In the genomic region with DNA sequence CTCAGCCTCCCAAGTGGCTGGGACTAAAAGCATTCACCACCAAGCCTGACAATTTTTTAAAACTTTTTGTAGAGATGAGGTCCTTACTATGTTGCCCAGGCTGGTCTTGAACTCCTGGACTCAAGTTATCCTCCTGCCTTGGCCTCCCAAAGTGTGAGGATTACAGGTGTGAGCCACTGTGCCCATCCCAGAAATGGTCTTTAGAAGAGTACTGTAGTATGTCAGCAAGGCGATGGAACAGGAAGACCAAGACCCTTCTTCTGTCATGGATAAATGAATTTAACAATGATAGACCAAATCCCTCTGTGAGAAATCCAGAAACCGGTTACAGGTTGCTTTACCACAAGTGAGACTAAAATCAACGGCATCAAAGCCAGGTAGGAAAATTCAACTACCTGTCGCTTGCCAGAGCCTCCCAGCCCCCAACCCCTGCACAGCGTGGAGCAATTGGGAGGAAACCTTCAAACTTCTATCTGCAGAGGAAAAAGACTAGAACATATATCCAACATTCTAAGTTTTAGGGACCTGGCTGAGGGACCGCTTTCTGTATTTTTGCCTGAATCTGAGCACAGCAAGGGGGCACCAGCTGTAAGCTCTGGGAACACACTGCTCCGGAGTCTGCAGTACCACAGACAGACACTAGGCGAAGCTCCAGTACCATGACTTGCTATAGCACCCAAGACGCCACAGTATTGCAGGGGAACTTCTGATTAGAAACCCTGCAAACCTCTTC, we compare ENCODE assay signal across 8 cellular contexts. TPM values are rescaled to one million over a fixed set of nuclear protein-coding genes. Genes with fewer than 3 reads are reported as not detected.
DNase-seq lines count a peak whose midpoint lies in the region; ATAC-seq, FAIRE-seq and TF ChIP-seq lines count a peak whose summit lies in the region.

No MANE protein-coding gene starts in this region.

- H3K27ac Mint-ChIP-seq in activated naive CD4-positive, alpha-beta T cell treated with anti-CD3 and anti-CD28 coated beads for 36 hours = no peak overlapping the region

- H3K4me3 ChIP-seq in NB4 (ENCODE audit: low read depth, low read length) (no peak overlapping the region), SK-N-MC (no peak overlapping the region), heart left ventricle (no peak overlapping the region)

- no peak overlapping the region for H3K27ac ChIP-seq in SK-N-MC
- no peak overlapping the region for H3K27ac ChIP-seq in heart left ventricle

- peaks cover 10% of the 10 kb centered on the region for H3K4me1 Mint-ChIP-seq in activated naive CD4-positive, alpha-beta T cell treated with anti-CD3 and anti-CD28 coated beads for 36 hours (ENCODE audit: low read depth)

- peak; percentile 100 for TF ChIP-seq CTCF in NB4 (IDR thresholded peaks at IDR 0.05; ENCODE audit: low read depth, low read length)
- peak; percentile 55 to 87 (median 68) for TF ChIP-seq CTCF in heart left ventricle (IDR thresholded peaks at IDR 0.05)

- H3K27me3 ChIP-seq in heart left ventricle = peaks cover 0 to 17% (median 0%) of the 10 kb centered on the region in 9 donors

- H3K4me3 Mint-ChIP-seq in activated naive CD4-positive, alpha-beta T cell treated with anti-CD3 and anti-CD28 coated beads for 36 hours = peak overlapping the region; percentile 5

- no peaks in the 10 kb centered on the region for H3K4me1 ChIP-seq in heart left ventricle

- no peaks in the 10 kb centered on the region for H3K9me3 Mint-ChIP-seq in activated naive CD4-positive, alpha-beta T cell treated with anti-CD3 and anti-CD28 coated beads for 36 hours

- intact Hi-C loops in activated naive CD4-positive, alpha-beta T cell treated with anti-CD3 and anti-CD28 coated beads for 36 hours (cut with micrococcal nuclease) = loop anchor here (1.0 to 10.0 kb wide), 9 partner anchors 40 to 1286 kb away; a partner anchor contains a TSS
- intact Hi-C loops in heart left ventricle (cut with DNase I) = no loop called here

- CTCF ChIA-PET in activated naive CD4-positive, alpha-beta T cell treated with anti-CD3 and anti-CD28 coated beads for 36 hours (lab: Charles Lee) = interaction anchor here (0.6 to 2.7 kb wide), 24 partner anchors 9 to 582 kb away, joined by 3 to 18 read pairs (median 4); a partner anchor contains a TSS

- ATAC-seq in HG02610 (IDR thresholded peaks at IDR 0.05; ENCODE audit: unreplicated experiment) = peak; percentile 99
- ATAC-seq in heart left ventricle = peak; percentile 61 to 92 (median 84)

- H3K27me3 Mint-ChIP-seq in activated naive CD4-positive, alpha-beta T cell treated with anti-CD3 and anti-CD28 coated beads for 36 hours (ENCODE audit: low read depth) = peaks cover 5% of the 10 kb centered on the region

- H3K9me3 ChIP-seq in SK-N-MC (ENCODE audit: low read depth, low read length) = no peaks in the 10 kb centered on the region
- H3K9me3 ChIP-seq in heart left ventricle = no peaks in the 10 kb centered on the region

- 31 to 34% (median 33%) methylated on average over 9 of the region's 9 CpGs for WGBS in heart left ventricle, 4 donors

- FAIRE-seq in GM12891 (lab: Jason Lieb, UNC) = peak; percentile 94

- H3K36me3 ChIP-seq in SK-N-MC (ENCODE audit: insufficient read depth, low read length) (no peaks in the 10 kb centered on the region), heart left ventricle (no peaks in the 10 kb centered on the region)

- DNase-seq in GM12891 (ENCODE audit: insufficient read length, low spot score) (peak; percentile 32), NB4 (ENCODE audit: low read depth) (peak; percentile 94), SK-N-MC (ENCODE audit: low read depth, low spot score) (peak; percentile 77), heart left ventricle (peak; percentile 52 to 69 (median 63)), putamen (ENCODE audit: low spot score) (peak; percentile 78), epidermal melanocyte (ENCODE audit: insufficient read length, low spot score) (no peak)
- DNase-seq in activated naive CD4-positive, alpha-beta T cell treated with anti-CD3 and anti-CD28 coated beads for 36 hours = peak; percentile 95

- TF ChIP-seq POLR2A in GM12891 (IDR thresholded peaks at IDR 0.05; ENCODE audit: low read depth, low read length) = no peak
- no peak for TF ChIP-seq POLR2A in NB4 (IDR thresholded peaks at IDR 0.05; ENCODE audit: extremely low read depth, insufficient read length)
- no peak for TF ChIP-seq POLR2A in heart left ventricle (IDR thresholded peaks at IDR 0.05)

- H3K36me3 Mint-ChIP-seq in activated naive CD4-positive, alpha-beta T cell treated with anti-CD3 and anti-CD28 coated beads for 36 hours (ENCODE audit: low read depth) = no peaks in the 10 kb centered on the region

- no peak overlapping the region for H3K9ac ChIP-seq in SK-N-MC (ENCODE audit: insufficient read length)

TF ChIP-seq in GM12891, 5 proteins besides CTCF, POLR2A, EP300 and RAD21:
- TF ChIP-seq TAF1 (IDR thresholded peaks at IDR 0.05; ENCODE audit: low read depth, low read length) = no peak
- TF ChIP-seq PAX5 (IDR thresholded peaks at IDR 0.05; ENCODE audit: insufficient read depth, low read length, severe bottlenecking) = no peak
- no peak for TF ChIP-seq POU2F2 (IDR thresholded peaks at IDR 0.05; ENCODE audit: low read depth, low read length)
- no peak for TF ChIP-seq SPI1 (IDR thresholded peaks at IDR 0.05; ENCODE audit: low read depth, low read length)
- no peak for TF ChIP-seq POLR2AphosphoS5 (IDR thresholded peaks at IDR 0.05; ENCODE audit: low read depth, low read length)

RNA-seq across cellular contexts. Expression of a gene that starts 51.3 kb away (rescaled TPM):
- 67.5 TPM for polyA plus RNA-seq in GM12891 (2012; ENCODE audit: low read depth, missing spikeins)
- 10 to 100 TPM; 73.7 to 75.7 TPM for total RNA-seq in activated naive CD4-positive, alpha-beta T cell treated with anti-CD3 and anti-CD28 coated beads for 36 hours
- 10 to 100 TPM; 15.8 to 34.8 (median 30.1) TPM for total RNA-seq in heart left ventricle
- 10 to 100 TPM; 13.4 to 14.3 TPM for polyA plus RNA-seq in heart left ventricle

RNA-seq across cellular contexts. Expression of a gene that starts 57.5 kb away (rescaled TPM):
- not detected for polyA plus RNA-seq in GM12891 (2012; ENCODE audit: low read depth, missing spikeins)
- not detected for total RNA-seq in activated naive CD4-positive, alpha-beta T cell treated with anti-CD3 and anti-CD28 coated beads for 36 hours
- total RNA-seq in heart left ventricle = 100 to 1,000 TPM in 2 of 9 donors, 10 to 100 TPM in 4, 1 to 10 TPM in 3; 2.4 to 316 (median 18.2) TPM
- 10 to 100 TPM in 1 of 2 donors, 1 to 10 TPM in 1; 4.6 to 13.8 TPM for polyA plus RNA-seq in heart left ventricle
